ENCODE assay signal across 15 cellular contexts in the genomic region with DNA sequence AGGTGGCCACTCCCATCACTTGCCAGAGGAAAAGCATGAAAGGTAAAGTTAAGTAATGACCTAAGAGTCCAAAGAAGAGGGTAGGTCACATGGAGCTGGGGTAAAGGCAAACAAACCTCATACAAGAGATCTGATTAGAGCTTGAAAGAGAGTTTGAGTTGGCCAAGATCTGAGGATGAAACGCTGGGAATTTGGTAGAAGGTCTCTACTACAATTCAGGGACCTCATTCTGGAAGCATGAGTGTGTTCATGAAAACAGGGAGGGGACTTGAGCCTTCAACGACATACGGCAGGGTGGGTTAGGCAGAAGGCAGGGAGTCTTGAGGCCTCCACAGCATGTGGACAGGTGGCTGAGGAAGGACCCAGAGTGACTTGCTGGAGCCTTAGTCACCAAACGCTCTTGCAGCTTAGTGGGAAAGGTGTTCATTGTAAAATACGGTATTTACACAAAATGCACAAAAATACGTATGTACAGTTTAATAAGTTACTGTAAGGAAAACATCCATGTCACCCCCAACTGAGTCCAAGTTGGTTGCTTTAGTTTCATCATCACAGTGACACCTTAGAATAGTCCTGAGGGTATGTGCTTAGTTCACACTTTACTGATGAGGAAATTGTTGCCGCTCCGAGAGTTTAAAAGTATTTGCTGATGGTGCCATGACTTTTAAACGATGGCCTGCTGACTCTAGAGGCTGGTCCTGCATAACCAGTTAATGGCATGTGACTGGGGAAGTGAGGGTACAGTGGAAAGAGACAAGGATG. TPM values are rescaled to one million over a fixed set of nuclear protein-coding genes. Genes with fewer than 3 reads are reported as not detected.
DNase-seq lines count a peak whose midpoint lies in the region; ATAC-seq, FAIRE-seq and TF ChIP-seq lines count a peak whose summit lies in the region.
"Had no signal": no experiment of that assay in that cellular context is flagged by ENCODE, and none has a peak within 500 bp of the region (broad histone marks: within the 10 kb centered on the region; RNA-seq: fewer than 3 reads in every experiment).

No MANE protein-coding gene starts in this region.

- no peak for FAIRE-seq in GM12892 (lab: Jason Lieb, UNC)
- FAIRE-seq: frontal cortex had no signal

- H3K36me3 ChIP-seq in colonic mucosa = no peaks in the 10 kb centered on the region
- peaks cover 5% of the 10 kb centered on the region for H3K36me3 ChIP-seq in mucosa of descending colon (ENCODE audit: low read depth)

- no peaks in the 10 kb centered on the region for H3K27me3 Mint-ChIP-seq in activated naive CD4-positive, alpha-beta T cell treated with anti-CD3 and anti-CD28 coated beads, Interleukin-2, amount 10 ng/mL, durations not matched to agents 7 days and 5 days
- H3K27me3 Mint-ChIP-seq: activated naive CD4-positive, alpha-beta T cell treated with anti-CD3 and anti-CD28 coated beads, Interleukin-2, amount 50 U/mL, for 24 hours had no signal

- ATAC-seq in mucosa of descending colon (peak; percentile 19), GM19328 (IDR thresholded peaks at IDR 0.05; ENCODE audit: unreplicated experiment) (no peak), HG02763 (IDR thresholded peaks at IDR 0.05; ENCODE audit: unreplicated experiment) (no peak), HG02973 (IDR thresholded peaks at IDR 0.05; ENCODE audit: unreplicated experiment) (no peak)

- peak overlapping the region; percentile 60 for H3K27ac ChIP-seq in colonic mucosa
- H3K27ac ChIP-seq: SJCRH30 had no signal

- intact Hi-C loops in colonic mucosa (cut with DNase I) (no loop called here), mucosa of descending colon (cut with DNase I, micrococcal nuclease) (no loop called here)

- no peak for TF ChIP-seq CTCF in colonic mucosa (IDR thresholded peaks at IDR 0.05)
- no peak for TF ChIP-seq CTCF in mucosa of descending colon (IDR thresholded peaks at IDR 0.05)

- H3K4me3 Mint-ChIP-seq in activated naive CD4-positive, alpha-beta T cell treated with anti-CD3 and anti-CD28 coated beads, Interleukin-2, amount 10 ng/mL, durations not matched to agents 7 days and 5 days = no peak overlapping the region
- H3K4me3 Mint-ChIP-seq: activated naive CD4-positive, alpha-beta T cell treated with anti-CD3 and anti-CD28 coated beads, Interleukin-2, amount 50 U/mL, for 24 hours had no signal

- H3K9ac ChIP-seq in colonic mucosa (ENCODE audit: low read depth in 2 of 2, low read length in 2 of 2) = peak overlapping the region in 1 of 2 donors; percentile 72

- no peaks in the 10 kb centered on the region for H3K4me1 ChIP-seq in colonic mucosa
- peaks cover 24% of the 10 kb centered on the region for H3K4me1 ChIP-seq in mucosa of descending colon (ENCODE audit: low read depth)
- H3K4me1 ChIP-seq: SJCRH30 had no signal

- H3K9me3 Mint-ChIP-seq in activated naive CD4-positive, alpha-beta T cell treated with anti-CD3 and anti-CD28 coated beads, Interleukin-2, amount 10 ng/mL, durations not matched to agents 7 days and 5 days = no peaks in the 10 kb centered on the region
- H3K9me3 Mint-ChIP-seq: activated naive CD4-positive, alpha-beta T cell treated with anti-CD3 and anti-CD28 coated beads, Interleukin-2, amount 50 U/mL, for 24 hours had no signal

- no peaks in the 10 kb centered on the region for H3K27me3 ChIP-seq in colonic mucosa
- H3K27me3 ChIP-seq: SJCRH30 had no signal

- no peak overlapping the region for H3K4me3 ChIP-seq in colonic mucosa
- no peak overlapping the region for H3K4me3 ChIP-seq in mucosa of descending colon
- H3K4me3 ChIP-seq: HAP-1, SJCRH30 had no signal

- no peaks in the 10 kb centered on the region for H3K9me3 ChIP-seq in colonic mucosa
- no peaks in the 10 kb centered on the region for H3K9me3 ChIP-seq in mucosa of descending colon
- H3K9me3 ChIP-seq: HAP-1, SJCRH30 had no signal

- peaks cover 55% of the 10 kb centered on the region for H3K36me3 Mint-ChIP-seq in activated naive CD4-positive, alpha-beta T cell treated with anti-CD3 and anti-CD28 coated beads, Interleukin-2, amount 10 ng/mL, durations not matched to agents 7 days and 5 days

- H3K27ac Mint-ChIP-seq in activated naive CD4-positive, alpha-beta T cell treated with anti-CD3 and anti-CD28 coated beads, Interleukin-2, amount 10 ng/mL, durations not matched to agents 7 days and 5 days = peak overlapping the region; percentile 14
- H3K27ac Mint-ChIP-seq: activated naive CD4-positive, alpha-beta T cell treated with anti-CD3 and anti-CD28 coated beads, Interleukin-2, amount 50 U/mL, for 24 hours had no signal

- CTCF ChIA-PET in activated naive CD4-positive, alpha-beta T cell treated with anti-CD3 and anti-CD28 coated beads, Interleukin-2, amount 10 ng/mL, durations not matched to agents 7 days and 5 days (lab: Charles Lee) = no interaction called here

- DNase-seq in activated naive CD4-positive, alpha-beta T cell treated with anti-CD3 and anti-CD28 coated beads, Interleukin-2, amount 10 ng/mL, durations not matched to agents 7 days and 5 days = no peak
- DNase-seq in activated naive CD4-positive, alpha-beta T cell (lab: John Stamatoyannopoulos, UW) = no peak
- DNase-seq in colonic mucosa (no peak), mucosa of descending colon (no peak), GM12892 (ENCODE audit: insufficient read length) (no peak)
- DNase-seq: COR-L47, GDM1, SJCRH30, substantia nigra had no signal

- H3K4me1 Mint-ChIP-seq in activated naive CD4-positive, alpha-beta T cell treated with anti-CD3 and anti-CD28 coated beads, Interleukin-2, amount 10 ng/mL, durations not matched to agents 7 days and 5 days = no peaks in the 10 kb centered on the region
- H3K4me1 Mint-ChIP-seq: activated naive CD4-positive, alpha-beta T cell treated with anti-CD3 and anti-CD28 coated beads, Interleukin-2, amount 50 U/mL, for 24 hours had no signal

- no peak for TF ChIP-seq POLR2A in GM12892 (IDR thresholded peaks at IDR 0.05; ENCODE audit: low read depth, low read length)

RNA-seq across cellular contexts. Expression of a gene that starts 5.0 kb away (rescaled TPM):
- total RNA-seq in colonic mucosa (100 to 1,000 TPM; 107 to 122 TPM), mucosa of descending colon (100 to 1,000 TPM in 2 of 3 donors, 10 to 100 TPM in 1; 98.1 to 163 (median 109) TPM)
- polyA plus RNA-seq in GM12892 (2012; ENCODE audit: missing spikeins) = 26.3 TPM

RNA-seq across cellular contexts. Expression of a gene that starts 35.3 kb away (rescaled TPM):
- total RNA-seq in colonic mucosa (100 to 1,000 TPM; 196 to 244 TPM), mucosa of descending colon (100 to 1,000 TPM; 185 to 262 (median 221) TPM)
- polyA plus RNA-seq in GM12892 (2012; ENCODE audit: missing spikeins) = 241 TPM

RNA-seq across cellular contexts. Expression of a gene that starts 35.6 kb away (rescaled TPM):
- total RNA-seq in colonic mucosa (100 to 1,000 TPM; 483 to 625 TPM), mucosa of descending colon (100 to 1,000 TPM; 363 to 417 (median 379) TPM)
- polyA plus RNA-seq in GM12892 (2012; ENCODE audit: missing spikeins) = 138 TPM
